23 cellular contexts compared by ENCODE assay signal in genomic region chr12:126895946-126896520, GRCh38.
"Had no signal": no experiment of that assay in that cellular context is flagged by ENCODE, and none has a peak within 500 bp of the region (broad histone marks: within the 10 kb centered on the region; RNA-seq: fewer than 3 reads in every experiment).

No MANE protein-coding gene starts in this region.

- ATAC-seq: left ventricle myocardium superior; naive thymus-derived CD4-positive, alpha-beta T cell; right cardiac atrium had no signal

- H3K4me1 Mint-ChIP-seq: activated B cell treated with CpG ODN at 0.5 μM for 24 hours; naive thymus-derived CD4-positive, alpha-beta T cell; neural progenitor cell had no signal

- DNase-seq: activated B cell treated with CpG ODN at 0.5 μM for 24 hours; activated CD4-positive, alpha-beta memory T cell treated with anti-CD3 and anti-CD28 coated beads for 36 hours; activated CD4-positive, alpha-beta T cell treated with anti-CD3 and anti-CD28 coated beads for 4 hours; activated T-cell treated with anti-CD3 and anti-CD28 coated beads for 4 hours; central memory CD4-positive, alpha-beta T cell; dorsolateral prefrontal cortex; endodermal cell; erythroblast; immature natural killer cell; left ventricle myocardium superior; naive thymus-derived CD4-positive, alpha-beta T cell; right cardiac atrium; small intestine; stimulated activated CD4-positive, alpha-beta T cell treated with anti-CD3 and anti-CD28 coated beads, Interleukin-15, amount 100 ng/mL, for 24 hours; stimulated activated CD4-positive, alpha-beta T cell treated with anti-CD3 and anti-CD28 coated beads, Interleukin-2, amount 100 ng/mL, for 48 hours; T-helper 9 cell; transverse colon had no signal

- H3K4me1 ChIP-seq: neural progenitor cell, prostate gland, transverse colon, vagina had no signal

- H3K4me3 Mint-ChIP-seq: activated B cell treated with CpG ODN at 0.5 μM for 24 hours; activated CD4-positive, alpha-beta memory T cell treated with anti-CD3 and anti-CD28 coated beads for 36 hours; activated naive CD8-positive, alpha-beta T cell; endodermal cell; immature natural killer cell; memory B cell; naive thymus-derived CD4-positive, alpha-beta T cell; neural progenitor cell; stimulated activated naive CD8-positive, alpha-beta T cell treated with anti-CD3 and anti-CD28 coated beads, Interleukin-15, Interleukin-2, amounts not matched to agents 100 ng/mL and 50 ng/mL, for 24 hours had no signal

- H3K9me3 Mint-ChIP-seq: neural progenitor cell had no signal

- H3K27ac Mint-ChIP-seq: activated B cell treated with CpG ODN at 0.5 μM for 24 hours; activated CD4-positive, alpha-beta memory T cell treated with anti-CD3 and anti-CD28 coated beads for 36 hours; activated naive CD8-positive, alpha-beta T cell; endodermal cell; immature natural killer cell; memory B cell; naive thymus-derived CD4-positive, alpha-beta T cell; neural progenitor cell; stimulated activated naive CD8-positive, alpha-beta T cell treated with anti-CD3 and anti-CD28 coated beads, Interleukin-15, Interleukin-2, amounts not matched to agents 100 ng/mL and 50 ng/mL, for 24 hours had no signal

- H3K27me3 ChIP-seq: neural progenitor cell, vagina had no signal

- H3K27me3 Mint-ChIP-seq: activated B cell treated with CpG ODN at 0.5 μM for 24 hours, memory B cell had no signal

- H3K27ac ChIP-seq: dorsolateral prefrontal cortex, neural progenitor cell, prostate gland, transverse colon, vagina had no signal

- H3K36me3 Mint-ChIP-seq: activated CD4-positive, alpha-beta memory T cell treated with anti-CD3 and anti-CD28 coated beads for 36 hours; activated naive CD8-positive, alpha-beta T cell; immature natural killer cell; memory B cell; naive thymus-derived CD4-positive, alpha-beta T cell; neural progenitor cell had no signal
